ENCODE assay signal across 8 cellular contexts in the genomic region with DNA sequence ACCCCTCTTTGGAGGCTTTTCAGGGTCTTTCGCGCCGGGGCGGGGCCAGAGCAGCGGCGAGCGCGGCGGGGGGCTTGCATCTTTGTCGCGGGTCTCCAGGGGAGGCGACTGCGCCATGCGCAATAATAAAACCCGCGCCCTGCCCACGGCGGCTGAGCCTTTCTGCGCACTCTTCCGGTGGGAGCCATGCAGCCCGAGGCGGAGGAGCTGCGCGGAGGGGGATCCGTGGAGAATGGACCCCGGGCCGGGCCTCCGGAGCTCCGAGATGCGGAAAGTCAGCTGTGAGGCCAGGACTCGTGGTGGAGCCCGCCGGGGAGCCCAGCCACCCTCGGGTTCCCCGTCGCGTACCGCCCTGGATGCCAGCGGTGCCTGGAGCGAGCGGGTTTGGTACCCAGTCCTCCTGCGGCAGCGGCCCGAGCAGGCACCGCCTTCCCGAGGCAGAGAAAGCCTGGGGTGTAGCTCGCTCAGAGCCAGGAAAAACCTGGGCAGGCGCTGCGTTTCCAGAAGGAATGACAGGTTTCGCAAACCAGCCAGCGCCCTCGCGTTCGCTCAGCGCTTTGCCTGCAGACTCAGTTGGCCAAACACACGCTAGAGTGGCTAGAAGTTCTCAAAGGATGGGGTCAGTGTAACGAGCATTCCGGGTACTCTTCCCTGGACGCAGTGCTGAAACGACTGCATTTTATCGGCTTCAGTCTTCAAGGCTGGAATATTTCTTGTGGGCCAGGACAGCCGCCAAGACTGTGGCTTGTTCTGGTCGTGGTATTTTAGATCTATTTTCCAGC. TPM values are rescaled to one million over a fixed set of nuclear protein-coding genes. Genes with fewer than 3 reads are reported as not detected.
A peak's percentile ranks its signal among the peaks of the same experiment; 100 is the strongest.
DNase-seq lines count a peak whose midpoint lies in the region; ATAC-seq and TF ChIP-seq lines count a peak whose summit lies in the region.

No MANE protein-coding gene starts in this region.

- H3K27ac ChIP-seq in skeletal muscle tissue (ENCODE audit: low read depth, low read length), result peak overlapping the region; percentile 66

- peak; percentile 74 for DNase-seq in NCI-H82 (lab: John Stamatoyannopoulos, UW)
- no peak for DNase-seq in NCI-H82 treated with DMSO at 0.1 percent for 48 hours (lab: John Stamatoyannopoulos, UW; ENCODE audit: unreplicated experiment)
- DNase-seq in NCI-H748 treated with DMSO at 0.1 percent for 48 hours (lab: John Stamatoyannopoulos, UW), result peak; percentile 41
- DNase-seq in cardiac fibroblast (ENCODE audit: low read depth in 2 of 2), result peak; percentile 74 to 82
- DNase-seq in islet precursor cell, result peak; percentile 76
- no peak for DNase-seq in NCI-H446 treated with DMSO at 0.1 percent for 48 hours (lab: John Stamatoyannopoulos, UW)

- H3K4me3 ChIP-seq in cardiac fibroblast (replicated peaks in 1 of 2; ENCODE audit: low read depth in 2 of 2, low read length in 2 of 2) (peak overlapping the region; percentile 89 to 93), skeletal muscle tissue (ENCODE audit: low read length in 3 of 3) (peak overlapping the region; percentile 71 to 76 (median 74))

- TF ChIP-seq CTCF in cardiac fibroblast (IDR thresholded peaks at IDR 0.05; ENCODE audit: low read depth, low read length), result no peak

- peaks cover 3 to 14% (median 11%) of the 10 kb centered on the region in 3 donors for H3K4me1 ChIP-seq in skeletal muscle tissue (ENCODE audit: control insufficient read depth in 3 of 3, insufficient read depth in 3 of 3, low read length in 3 of 3)

- peaks cover 9 to 24% (median 16%) of the 10 kb centered on the region in 3 donors for H3K27me3 ChIP-seq in skeletal muscle tissue (ENCODE audit: control insufficient read depth in 3 of 3, insufficient read depth in 3 of 3, low read length in 3 of 3)

- no peaks in the 10 kb centered on the region for H3K36me3 ChIP-seq in skeletal muscle tissue (ENCODE audit: control insufficient read depth in 3 of 3, insufficient read depth in 3 of 3, low read length in 3 of 3)

- peaks cover 0 to 2% (median 0%) of the 10 kb centered on the region in 3 donors for H3K9me3 ChIP-seq in skeletal muscle tissue (ENCODE audit: control insufficient read depth in 3 of 3, low read length in 3 of 3)

- H3K9ac ChIP-seq in skeletal muscle tissue (ENCODE audit: low read depth in 1 of 3, low read length in 3 of 3), result peak overlapping the region; percentile 53 to 76 (median 65)

- ATAC-seq in HG02759 (IDR thresholded peaks at IDR 0.05; ENCODE audit: unreplicated experiment), result no peak

RNA-seq across cellular contexts. Expression of a gene that starts 1.3 kb away (rescaled TPM):
- 99.7 TPM for total RNA-seq in skeletal muscle tissue

Comparison
In these comparisons a context has a peak if more than half of its experiments do, and no peak if none do; other contexts are left out.
1. DNase-seq: peak in NCI-H82 (single experiment), NCI-H748 treated with DMSO at 0.1 percent for 48 hours (single experiment), cardiac fibroblast (2 of 2) and islet precursor cell (single experiment); none in NCI-H82 treated with DMSO at 0.1 percent for 48 hours (single experiment) and NCI-H446 treated with DMSO at 0.1 percent for 48 hours (single experiment).